In the genomic region with DNA sequence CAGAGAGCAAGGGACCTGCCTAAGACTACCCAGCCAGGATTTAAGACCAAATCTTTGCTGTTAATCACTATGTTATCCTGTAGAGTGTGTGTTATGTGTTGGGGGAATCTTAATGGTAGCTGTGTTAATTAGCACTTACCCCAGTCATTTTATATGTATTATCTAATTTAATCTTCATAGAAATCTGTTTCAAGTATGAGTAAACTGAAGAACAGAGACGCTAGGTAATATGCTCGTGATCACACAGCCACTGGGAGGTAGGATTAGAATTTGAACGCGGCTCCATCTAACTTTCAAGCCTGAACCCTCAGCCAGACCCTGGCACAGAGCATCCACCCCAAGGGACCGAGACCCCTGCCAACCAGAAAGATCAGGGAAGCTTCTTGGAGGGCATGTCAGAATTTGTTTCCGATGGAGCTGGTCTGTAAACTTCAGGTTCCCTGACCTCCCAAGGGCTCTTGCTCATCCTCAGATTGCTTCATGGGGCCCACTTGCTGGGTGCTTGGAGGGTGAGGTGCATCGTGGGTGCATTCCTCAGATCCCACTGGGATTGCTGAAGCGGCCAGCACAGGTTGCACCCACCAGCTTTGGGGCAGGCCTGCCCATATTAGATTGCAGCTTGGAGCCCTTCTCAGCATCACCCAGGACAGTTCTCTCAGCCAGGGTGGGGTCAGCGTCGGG, we compare ENCODE assay signal across 14 cellular contexts.
DNase-seq lines count a peak whose midpoint lies in the region; ATAC-seq and TF ChIP-seq lines count a peak whose summit lies in the region.
"Had no signal": no experiment of that assay in that cellular context is flagged by ENCODE, and none has a peak within 500 bp of the region (broad histone marks: within the 10 kb centered on the region; RNA-seq: fewer than 3 reads in every experiment).

No MANE protein-coding gene starts in this region.

- no peak overlapping the region for H3K9ac ChIP-seq in BLaER1
- no peak overlapping the region for H3K9ac ChIP-seq in H9 (ENCODE audit: extremely low read depth, insufficient read length, low read length)

- WGBS in H9 (ENCODE audit: extremely low coverage, insufficient read length, low lambda C conversion rate) = no CpG with 5 or more reads among the region's 10 CpGs

- no peak overlapping the region for H2BK5ac ChIP-seq in H9 (ENCODE audit: insufficient read length, low read length)

- TF ChIP-seq CTCF in H9 (conservative IDR thresholded peaks at IDR 0.05) (no peak), brain (conservative IDR thresholded peaks at IDR 0.05) (no peak), osteocyte (IDR thresholded peaks at IDR 0.05) (no peak)

- no peak overlapping the region for H3K27ac ChIP-seq in BLaER1
- H3K27ac ChIP-seq in H9 (ENCODE audit: insufficient read length, low read depth, low read length) = no peak overlapping the region

- H3K4me1 Mint-ChIP-seq in H9 (peaks cover 32 to 43% of the 10 kb centered on the region in 2 experiments), brain (peaks cover 85% of the 10 kb centered on the region), osteocyte (ENCODE audit: unreplicated experiment) (peaks cover 59% of the 10 kb centered on the region)

- H3K79me1 ChIP-seq in H9 (ENCODE audit: insufficient read depth, low read depth, low read length, poor library complexity, severe bottlenecking) = no peaks in the 10 kb centered on the region

- no peak overlapping the region for H3K18ac ChIP-seq in H9 (ENCODE audit: insufficient read length, low read depth, low read length)

- no peak overlapping the region for H2BK12ac ChIP-seq in H9 (ENCODE audit: insufficient read length, low read depth, low read length)

- H3K4me1 ChIP-seq in BLaER1 (peaks cover 85% of the 10 kb centered on the region), H9 (ENCODE audit: insufficient read depth, low read length) (peaks cover 5% of the 10 kb centered on the region; the same call in 1 of the 2 replicates)

- H4K91ac ChIP-seq in H9 (ENCODE audit: insufficient read length, low read depth, low read length) = no peak overlapping the region

- H3K9me3 Mint-ChIP-seq in H9 (no peaks in the 10 kb centered on the region), brain (no peaks in the 10 kb centered on the region), osteocyte (ENCODE audit: unreplicated experiment) (no peaks in the 10 kb centered on the region)

- H3K23me2 ChIP-seq in H9 (ENCODE audit: insufficient read length, low read depth, low read length, poor library complexity, severe bottlenecking) = no peaks in the 10 kb centered on the region

- H3K36me3 Mint-ChIP-seq in H9 (ENCODE audit: insufficient read depth in 1 of 3, low read depth in 3 of 3) (peaks cover 0 to 4% (median 0%) of the 10 kb centered on the region in 3 experiments; a peak in 2 of 7 replicates), brain (peaks cover 23% of the 10 kb centered on the region), osteocyte (ENCODE audit: unreplicated experiment) (peaks cover 28% of the 10 kb centered on the region)

- H4K5ac ChIP-seq in H9 (ENCODE audit: insufficient read length, low read depth, low read length) = no peak overlapping the region

- no peaks in the 10 kb centered on the region for H3K79me2 ChIP-seq in H9 (ENCODE audit: insufficient read depth, low read length)

- peaks cover 56% of the 10 kb centered on the region for H3K36me3 ChIP-seq in BLaER1

- H3K9me3 ChIP-seq in BLaER1 (no peaks in the 10 kb centered on the region), H9 (ENCODE audit: control insufficient read depth, low read depth, low read length) (no peaks in the 10 kb centered on the region)

- H3K23ac ChIP-seq in H9 (ENCODE audit: insufficient read length, low read depth, low read length) = no peak overlapping the region

- no peak overlapping the region for H3K4ac ChIP-seq in H9 (ENCODE audit: low read depth, low read length)

- H2BK120ac ChIP-seq in H9 (ENCODE audit: low read depth, low read length, poor library complexity, severe bottlenecking) = no peak overlapping the region

- H3K4me3 Mint-ChIP-seq in H9 = no peak overlapping the region
- no peak overlapping the region for H3K4me3 Mint-ChIP-seq in brain
- no peak overlapping the region for H3K4me3 Mint-ChIP-seq in osteocyte (ENCODE audit: unreplicated experiment)
- H3K4me3 Mint-ChIP-seq: B cell had no signal

- H2AK5ac ChIP-seq in H9 (ENCODE audit: insufficient read length, low read length) = no peak overlapping the region

- H2BK20ac ChIP-seq in H9 (ENCODE audit: low read depth, low read length, poor library complexity, severe bottlenecking) = no peak overlapping the region

- peak overlapping the region in 2 of 3 experiments; percentile 70 to 81; a peak in 2 of 7 replicates for H3K27ac Mint-ChIP-seq in H9
- peak overlapping the region; percentile 74 to 97 (median 86) for H3K27ac Mint-ChIP-seq in brain
- H3K27ac Mint-ChIP-seq in osteocyte (ENCODE audit: unreplicated experiment) = peak overlapping the region; percentile 44
- H3K27ac Mint-ChIP-seq: B cell had no signal

- no peaks in the 10 kb centered on the region for H3K27me3 ChIP-seq in BLaER1
- H3K27me3 ChIP-seq in H9 (ENCODE audit: insufficient read depth, low read length) = no peaks in the 10 kb centered on the region

- no peak overlapping the region for H2AFZ ChIP-seq in H9 (ENCODE audit: low read length)

- DNase-seq in H9 = no peak
- DNase-seq in osteocyte (ENCODE audit: extremely low spot score, unreplicated experiment) = no peak
- DNase-seq in hippocampal formation (lab: John Stamatoyannopoulos, UW) = no peak
- no peak for DNase-seq in NOMO-1 (lab: John Stamatoyannopoulos, UW; ENCODE audit: unreplicated experiment in 2 of 2)
- DNase-seq in left lobe of liver (ENCODE audit: low spot score) = no peak
- DNase-seq: ACHN, MV-4-11, NCI-H1436, NCI-H2029 treated with DMSO at 0.1 percent for 48 hours, NCI-H510A treated with DMSO at 0.1 percent for 48 hours, SIG-M5 had no signal

- no peak overlapping the region; the same call in 1 of the 2 replicates for H3K14ac ChIP-seq in H9 (ENCODE audit: insufficient read depth, low read length)

- no peak overlapping the region for H2BK15ac ChIP-seq in H9 (ENCODE audit: low read depth, low read length)

- H3K4me2 ChIP-seq in BLaER1 (peak overlapping the region; percentile 98), H9 (ENCODE audit: insufficient read depth, insufficient read length, low read length) (no peak overlapping the region)

- no peak overlapping the region for H3K56ac ChIP-seq in H9 (ENCODE audit: insufficient read length, low read depth, low read length)

- no peak overlapping the region for H3K4me3 ChIP-seq in BLaER1

- no peak for ATAC-seq in left lobe of liver

- H4K20me1 ChIP-seq in BLaER1 = peaks cover 97% of the 10 kb centered on the region
- no peaks in the 10 kb centered on the region for H4K20me1 ChIP-seq in H9 (ENCODE audit: control insufficient read depth, insufficient read depth, insufficient read length)

- H3K27me3 Mint-ChIP-seq in H9 (ENCODE audit: low read depth) (no peaks in the 10 kb centered on the region; the same call in 1 of the 2 replicates), brain (no peaks in the 10 kb centered on the region), osteocyte (ENCODE audit: unreplicated experiment) (no peaks in the 10 kb centered on the region)

- H3T11ph ChIP-seq in H9 (ENCODE audit: low read length) = no peak overlapping the region

- no peak overlapping the region for H4K8ac ChIP-seq in H9 (replicated peaks; ENCODE audit: insufficient read length, low read depth, low read length)
